18 cellular contexts compared by ENCODE assay signal in the genomic region with DNA sequence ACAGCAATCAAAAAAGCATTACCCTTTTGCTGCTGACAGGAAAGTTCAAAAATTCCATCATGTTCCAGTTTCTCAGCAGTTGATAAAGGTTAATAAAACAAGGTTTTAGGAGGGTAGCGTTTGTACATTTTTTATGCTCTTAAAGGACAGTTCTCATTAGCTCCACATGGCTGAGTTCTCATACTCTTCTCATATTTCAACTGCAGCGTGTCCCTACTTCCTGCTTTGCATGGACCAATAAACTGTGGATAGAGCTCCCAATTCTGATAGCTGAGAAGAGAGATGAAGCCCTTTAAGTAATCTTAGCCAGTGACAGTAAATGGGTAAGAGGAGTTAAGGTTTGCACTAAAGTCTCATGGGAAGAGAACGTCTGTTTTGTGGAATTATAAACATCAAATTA. TPM values are rescaled to one million over a fixed set of nuclear protein-coding genes. Genes with fewer than 3 reads are reported as not detected.
DNase-seq lines count a peak whose midpoint lies in the region; ATAC-seq, FAIRE-seq and TF ChIP-seq lines count a peak whose summit lies in the region.
"Had no signal": no experiment of that assay in that cellular context is flagged by ENCODE, and none has a peak within 500 bp of the region (broad histone marks: within the 10 kb centered on the region; RNA-seq: fewer than 3 reads in every experiment).

No MANE protein-coding gene starts in this region.

- H3K4me1 Mint-ChIP-seq in activated CD8-positive, alpha-beta T cell treated with anti-CD3 and anti-CD28 coated beads for 36 hours (ENCODE audit: low read depth), result no peaks in the 10 kb centered on the region

- H3K27me3 Mint-ChIP-seq in activated CD8-positive, alpha-beta T cell treated with anti-CD3 and anti-CD28 coated beads for 36 hours, result no peaks in the 10 kb centered on the region

- H3K27ac ChIP-seq in right cardiac atrium (ENCODE audit: low read length), result no peak overlapping the region

- no peak overlapping the region for H3K4me3 Mint-ChIP-seq in activated CD8-positive, alpha-beta T cell treated with anti-CD3 and anti-CD28 coated beads for 36 hours
- H3K4me3 Mint-ChIP-seq: activated T-cell treated with anti-CD3 and anti-CD28 coated beads, Interleukin-2, amount 50 U/mL, for 4 hours had no signal

- CTCF ChIA-PET in activated CD8-positive, alpha-beta T cell treated with anti-CD3 and anti-CD28 coated beads for 36 hours (lab: Charles Lee), result no interaction called here

- no peak for FAIRE-seq in HTR-8/SVneo (lab: Jason Lieb, UNC)

- ATAC-seq in Right ventricle myocardium inferior, result no peak
- no peak for ATAC-seq in activated CD8-positive, alpha-beta T cell treated with anti-CD3 and anti-CD28 coated beads for 36 hours
- ATAC-seq in right cardiac atrium, result no peak
- ATAC-seq: activated CD4-positive, CD25-positive, alpha-beta regulatory T cell treated with anti-CD3 and anti-CD28 coated beads, Interleukin-2, amount 50 U/mL, for 24 hours; activated T-cell treated with anti-CD3 and anti-CD28 coated beads, Interleukin-2, amount 50 U/mL, for 4 hours; left cardiac atrium had no signal

- DNase-seq in AG10803 (ENCODE audit: low read depth) (peak; percentile 0), HTR-8/SVneo (ENCODE audit: insufficient read length, low spot score) (peak; percentile 10), amniotic epithelial cell (ENCODE audit: low read depth) (peak; percentile 6), iris pigment epithelial cell (ENCODE audit: low read depth) (peak; percentile 49), posterior cingulate gyrus (no peak), Right ventricle myocardium inferior (ENCODE audit: missing footprints) (no peak), right cardiac atrium (no peak)
- no peak for DNase-seq in activated CD8-positive, alpha-beta T cell treated with anti-CD3 and anti-CD28 coated beads for 36 hours
- DNase-seq: activated T-cell treated with anti-CD3 and anti-CD28 coated beads, Interleukin-2, amount 50 U/mL, for 4 hours; BE2C; glutamatergic neuron; left cardiac atrium; NCI-H2081; stimulated activated CD4-positive, alpha-beta T cell treated with anti-CD3 and anti-CD28 coated beads, Interleukin-2, amount 100 ng/mL, for 48 hours had no signal

- H3K27me3 ChIP-seq in right cardiac atrium (ENCODE audit: control insufficient read depth, insufficient read depth), result no peaks in the 10 kb centered on the region
- H3K27me3 ChIP-seq: BE2C had no signal

- no peaks in the 10 kb centered on the region for H3K9me3 ChIP-seq in right cardiac atrium (ENCODE audit: control insufficient read depth, low read length)
- H3K9me3 ChIP-seq: BE2C had no signal

- POLR2A ChIA-PET in activated CD8-positive, alpha-beta T cell treated with anti-CD3 and anti-CD28 coated beads for 36 hours (lab: Charles Lee), result no interaction called here

- peaks cover 5% of the 10 kb centered on the region for H3K9me3 Mint-ChIP-seq in activated CD8-positive, alpha-beta T cell treated with anti-CD3 and anti-CD28 coated beads for 36 hours
- H3K9me3 Mint-ChIP-seq: activated T-cell treated with anti-CD3 and anti-CD28 coated beads, Interleukin-2, amount 50 U/mL, for 4 hours had no signal

- no peak overlapping the region for H3K4me3 ChIP-seq in AG10803 (ENCODE audit: low read length)
- H3K4me3 ChIP-seq in right cardiac atrium (ENCODE audit: low read length), result no peak overlapping the region

- no peaks in the 10 kb centered on the region for H3K36me3 Mint-ChIP-seq in activated CD8-positive, alpha-beta T cell treated with anti-CD3 and anti-CD28 coated beads for 36 hours (ENCODE audit: low read depth)

- no peaks in the 10 kb centered on the region for H3K4me1 ChIP-seq in right cardiac atrium (ENCODE audit: control insufficient read depth, insufficient read depth, low read length)
- H3K4me1 ChIP-seq: BE2C had no signal

- TF ChIP-seq CTCF in AG10803 (conservative IDR thresholded peaks at IDR 0.05; ENCODE audit: low read length), result no peak
- TF ChIP-seq CTCF in activated CD8-positive, alpha-beta T cell treated with anti-CD3 and anti-CD28 coated beads for 36 hours (IDR thresholded peaks at IDR 0.05), result no peak

- H3K27ac Mint-ChIP-seq in activated CD8-positive, alpha-beta T cell treated with anti-CD3 and anti-CD28 coated beads for 36 hours, result no peak overlapping the region

- intact Hi-C loops in posterior cingulate gyrus (cut with DNase I) (no loop called here), Right ventricle myocardium inferior (cut with DNase I) (no loop called here), right cardiac atrium (cut with DNase I) (no loop called here)
- intact Hi-C loops in activated CD8-positive, alpha-beta T cell treated with anti-CD3 and anti-CD28 coated beads for 36 hours (cut with micrococcal nuclease), result no loop called here

- WGBS in right cardiac atrium, result 12% methylated on average over 3 of the region's 3 CpGs

RNA-seq across cellular contexts. Expression of gene SPANXA2, which starts 53.5 kb away (rescaled TPM):
- not detected for total RNA-seq in Right ventricle myocardium inferior
- not detected for total RNA-seq in activated CD8-positive, alpha-beta T cell treated with anti-CD3 and anti-CD28 coated beads for 36 hours
- total RNA-seq in right cardiac atrium, result not detected
- not detected for polyA plus RNA-seq in right cardiac atrium
- total RNA-seq: activated T-cell treated with anti-CD3 and anti-CD28 coated beads, Interleukin-2, amount 50 U/mL, for 4 hours; left cardiac atrium; OCI-LY7; pulmonary artery endothelial cell; ureter had no signal

RNA-seq across cellular contexts. Expression of gene SPANXD, which starts 55.6 kb away (rescaled TPM):
- total RNA-seq in Right ventricle myocardium inferior (not detected), right cardiac atrium (not detected)
- total RNA-seq in activated CD8-positive, alpha-beta T cell treated with anti-CD3 and anti-CD28 coated beads for 36 hours, result not detected
- not detected for polyA plus RNA-seq in right cardiac atrium
- total RNA-seq: activated T-cell treated with anti-CD3 and anti-CD28 coated beads, Interleukin-2, amount 50 U/mL, for 4 hours; left cardiac atrium; OCI-LY7; pulmonary artery endothelial cell; ureter had no signal

RNA-seq across cellular contexts. Expression of gene SPANXA1, which starts 58.4 kb away (rescaled TPM):
- not detected for total RNA-seq in Right ventricle myocardium inferior
- not detected for total RNA-seq in activated CD8-positive, alpha-beta T cell treated with anti-CD3 and anti-CD28 coated beads for 36 hours
- total RNA-seq in right cardiac atrium, result not detected
- polyA plus RNA-seq in right cardiac atrium, result not detected
- total RNA-seq: activated T-cell treated with anti-CD3 and anti-CD28 coated beads, Interleukin-2, amount 50 U/mL, for 4 hours; left cardiac atrium; OCI-LY7; pulmonary artery endothelial cell; ureter had no signal

Comparison
In these comparisons a context has a peak if more than half of its experiments do, and no peak if none do; other contexts are left out.
1. DNase-seq: peak in AG10803 (single experiment), HTR-8/SVneo (single experiment), amniotic epithelial cell (single experiment) and iris pigment epithelial cell (single experiment); none in posterior cingulate gyrus (0 of 10), Right ventricle myocardium inferior (single experiment), activated CD8-positive, alpha-beta T cell treated with anti-CD3 and anti-CD28 coated beads for 36 hours (single experiment) and right cardiac atrium (0 of 3).